Comparison of ENCODE assay signal across 22 cellular contexts in the genomic region with DNA sequence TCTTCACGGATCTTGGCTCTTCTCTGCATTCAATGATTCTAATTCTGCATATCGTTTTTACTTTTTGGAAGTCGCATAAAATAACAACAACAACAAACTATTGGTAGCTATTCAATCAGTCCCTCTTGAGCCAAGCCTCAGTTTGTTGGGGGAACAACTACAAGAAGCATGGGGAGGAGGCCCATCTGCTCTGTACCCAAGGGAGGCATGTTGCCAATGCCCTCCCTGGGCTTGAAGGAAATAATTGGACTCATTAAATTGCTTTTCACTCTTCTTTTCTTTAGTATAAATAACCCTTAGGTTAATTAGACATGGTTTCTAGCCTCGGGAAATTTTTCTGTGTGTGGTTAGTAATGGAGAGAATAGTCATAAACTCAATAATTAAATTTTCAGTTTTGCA.
"Had no signal": no experiment of that assay in that cellular context is flagged by ENCODE, and none has a peak within 500 bp of the region (broad histone marks: within the 10 kb centered on the region; RNA-seq: fewer than 3 reads in every experiment).

No MANE protein-coding gene starts in this region.

- DNase-seq: activated CD4-positive, alpha-beta T cell treated with anti-CD3 and anti-CD28 coated beads for 36 hours; activated CD8-positive, alpha-beta memory T cell treated with anti-CD3 and anti-CD28 coated beads, Interleukin-2, amount 50 U/mL, for 4 hours; activated CD8-positive, alpha-beta T cell treated with anti-CD3 and anti-CD28 coated beads for 36 hours; activated gamma-delta T cell treated with Interleukin-2 at 50 U/mL for 16 hours; activated naive CD4-positive, alpha-beta T cell treated with anti-CD3 and anti-CD28 coated beads, Interleukin-2, amount 10 ng/mL, durations not matched to agents 7 days and 5 days; activated naive CD8-positive, alpha-beta T cell treated with anti-CD3 and anti-CD28 coated beads for 36 hours; activated T-cell treated with anti-CD3 and anti-CD28 coated beads, Interleukin-2, amount 50 U/mL, for 72 hours; brain microvascular endothelial cell; colonic mucosa; Kasumi-1; KBM-7; NCI-H1694 treated with DMSO at 0.1 percent for 48 hours; NCI-H345; NCI-H510A treated with DMSO at 0.1 percent for 48 hours; NCI-H774; NK-92 treated with Interleukin-12 subunit alpha and Interleukin-12 subunit beta, amount 100 ng/mL, for 24 hours; Peyer's patch; Right ventricle myocardium superior; SJCRH30; SK-N-SH; T-helper 1 cell; WERI-Rb-1 had no signal

- ATAC-seq: activated CD4-positive, alpha-beta T cell treated with anti-CD3 and anti-CD28 coated beads for 36 hours; activated CD8-positive, alpha-beta T cell treated with anti-CD3 and anti-CD28 coated beads for 36 hours; activated T-cell treated with anti-CD3 and anti-CD28 coated beads, Interleukin-2, amount 50 U/mL, for 72 hours had no signal
